In the genomic region with DNA sequence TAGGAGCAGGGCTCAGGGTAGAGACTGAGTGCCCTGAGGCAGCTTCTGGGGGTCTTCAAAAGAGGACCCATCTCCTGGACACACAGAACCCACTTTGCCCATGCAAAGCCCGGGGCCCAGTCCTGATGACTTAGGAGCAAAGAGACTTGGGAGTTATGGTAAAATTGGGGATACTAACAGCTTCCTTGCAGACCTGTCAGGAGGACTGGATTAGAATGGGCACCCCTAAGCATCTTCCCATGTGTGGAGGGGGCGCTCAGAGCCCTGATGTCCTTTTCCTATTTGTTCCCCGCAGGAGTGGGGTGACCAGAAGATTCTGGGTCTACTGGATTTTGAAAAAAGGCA, we compare ENCODE assay signal across 13 cellular contexts.
DNase-seq lines count a peak whose midpoint lies in the region; ATAC-seq and TF ChIP-seq lines count a peak whose summit lies in the region.
"Had no signal": no experiment of that assay in that cellular context is flagged by ENCODE, and none has a peak within 500 bp of the region (broad histone marks: within the 10 kb centered on the region; RNA-seq: fewer than 3 reads in every experiment).

No MANE protein-coding gene starts in this region.

- H3K27ac Mint-ChIP-seq in activated naive CD8-positive, alpha-beta T cell treated with anti-CD3 and anti-CD28 coated beads, Interleukin-2, amount 10 ng/mL, durations not matched to agents 7 days and 5 days: no peak overlapping the region
- no peak overlapping the region for H3K27ac Mint-ChIP-seq in activated naive CD8-positive, alpha-beta T cell treated with anti-CD3 and anti-CD28 coated beads, Interleukin-2, amount 50 U/mL, for 24 hours
- no peak overlapping the region for H3K27ac Mint-ChIP-seq in activated B cell treated with CpG ODN at 0.5 μM for 24 hours
- H3K27ac Mint-ChIP-seq: CD4-positive, CD25-positive, alpha-beta regulatory T cell had no signal

- no peak overlapping the region for H3K27ac ChIP-seq in testis
- H3K27ac ChIP-seq: A549, HL-60 had no signal

- WGBS in testis, 2 donors: 94 to 96% methylated on average over 3 of the region's 3 CpGs

- no peak overlapping the region for H3K4me3 ChIP-seq in testis
- H3K4me3 ChIP-seq: A549 had no signal

- H3K27me3 ChIP-seq in testis: no peaks in the 10 kb centered on the region

- no peak for ATAC-seq in activated naive CD8-positive, alpha-beta T cell treated with anti-CD3 and anti-CD28 coated beads, Interleukin-2, amount 10 ng/mL, durations not matched to agents 7 days and 5 days (ENCODE audit: low read depth)
- ATAC-seq in activated naive CD8-positive, alpha-beta T cell treated with anti-CD3 and anti-CD28 coated beads, Interleukin-2, amount 50 U/mL, for 24 hours: no peak
- no peak for ATAC-seq in activated B cell treated with CpG ODN at 0.5 μM for 24 hours (ENCODE audit: low read depth)
- no peak for ATAC-seq in sciatic nerve
- ATAC-seq: HCT116 had no signal

- TF ChIP-seq POLR2A in testis (IDR thresholded peaks at IDR 0.05): no peak

- no peaks in the 10 kb centered on the region for H3K36me3 Mint-ChIP-seq in activated naive CD8-positive, alpha-beta T cell treated with anti-CD3 and anti-CD28 coated beads, Interleukin-2, amount 10 ng/mL, durations not matched to agents 7 days and 5 days
- no peaks in the 10 kb centered on the region for H3K36me3 Mint-ChIP-seq in activated naive CD8-positive, alpha-beta T cell treated with anti-CD3 and anti-CD28 coated beads, Interleukin-2, amount 50 U/mL, for 24 hours (ENCODE audit: low read depth)
- no peaks in the 10 kb centered on the region for H3K36me3 Mint-ChIP-seq in activated B cell treated with CpG ODN at 0.5 μM for 24 hours (ENCODE audit: low read depth)
- H3K36me3 Mint-ChIP-seq: CD4-positive, CD25-positive, alpha-beta regulatory T cell had no signal

- POLR2A ChIA-PET in activated naive CD8-positive, alpha-beta T cell treated with anti-CD3 and anti-CD28 coated beads, Interleukin-2, amount 10 ng/mL, durations not matched to agents 7 days and 5 days (lab: Charles Lee): no interaction called here
- POLR2A ChIA-PET in activated B cell treated with CpG ODN at 0.5 μM for 24 hours (lab: Charles Lee): no interaction called here

- CTCF ChIA-PET in activated B cell treated with CpG ODN at 0.5 μM for 24 hours (lab: Charles Lee): no interaction called here

- peak; percentile 12 for DNase-seq in activated naive CD8-positive, alpha-beta T cell treated with anti-CD3 and anti-CD28 coated beads, Interleukin-2, amount 10 ng/mL, durations not matched to agents 7 days and 5 days
- DNase-seq in activated naive CD8-positive, alpha-beta T cell treated with anti-CD3 and anti-CD28 coated beads, Interleukin-2, amount 50 U/mL, for 24 hours: no peak
- DNase-seq in activated B cell treated with CpG ODN at 0.5 μM for 24 hours (peak; percentile 3), sciatic nerve (ENCODE audit: low spot score) (peak; percentile 14), testis (no peak)
- no peak for DNase-seq in stimulated activated CD4-positive, alpha-beta T cell treated with anti-CD3 and anti-CD28 coated beads, Interleukin-15, amount 100 ng/mL, for 24 hours
- no peak for DNase-seq in stimulated activated CD4-positive, alpha-beta T cell treated with anti-CD3 and anti-CD28 coated beads, Interleukin-4, amount 100 ng/mL, for 4 hours
- DNase-seq: CD4-positive, CD25-positive, alpha-beta regulatory T cell; DMS 273 treated with DMSO at 0.1 percent for 48 hours had no signal

- H3K27me3 Mint-ChIP-seq in activated naive CD8-positive, alpha-beta T cell treated with anti-CD3 and anti-CD28 coated beads, Interleukin-2, amount 10 ng/mL, durations not matched to agents 7 days and 5 days: peaks cover 51% of the 10 kb centered on the region
- H3K27me3 Mint-ChIP-seq in activated naive CD8-positive, alpha-beta T cell treated with anti-CD3 and anti-CD28 coated beads, Interleukin-2, amount 50 U/mL, for 24 hours: peaks cover 42% of the 10 kb centered on the region
- H3K27me3 Mint-ChIP-seq in activated B cell treated with CpG ODN at 0.5 μM for 24 hours: peaks cover 33% of the 10 kb centered on the region

- no peak overlapping the region for H3K4me3 Mint-ChIP-seq in activated naive CD8-positive, alpha-beta T cell treated with anti-CD3 and anti-CD28 coated beads, Interleukin-2, amount 10 ng/mL, durations not matched to agents 7 days and 5 days
- H3K4me3 Mint-ChIP-seq in activated naive CD8-positive, alpha-beta T cell treated with anti-CD3 and anti-CD28 coated beads, Interleukin-2, amount 50 U/mL, for 24 hours: no peak overlapping the region
- no peak overlapping the region for H3K4me3 Mint-ChIP-seq in activated B cell treated with CpG ODN at 0.5 μM for 24 hours
- H3K4me3 Mint-ChIP-seq: CD4-positive, CD25-positive, alpha-beta regulatory T cell had no signal

- intact Hi-C loops in activated B cell treated with CpG ODN at 0.5 μM for 24 hours (cut with micrococcal nuclease): no loop called here
- intact Hi-C loops in sciatic nerve (cut with DNase I): no loop called here
- intact Hi-C loops in testis (cut with DNase I; ENCODE audit: low total_unique reads): no loop called here

- no peaks in the 10 kb centered on the region for H3K4me1 Mint-ChIP-seq in activated naive CD8-positive, alpha-beta T cell treated with anti-CD3 and anti-CD28 coated beads, Interleukin-2, amount 10 ng/mL, durations not matched to agents 7 days and 5 days
- H3K4me1 Mint-ChIP-seq in activated naive CD8-positive, alpha-beta T cell treated with anti-CD3 and anti-CD28 coated beads, Interleukin-2, amount 50 U/mL, for 24 hours: no peaks in the 10 kb centered on the region
- H3K4me1 Mint-ChIP-seq in activated B cell treated with CpG ODN at 0.5 μM for 24 hours: no peaks in the 10 kb centered on the region

- TF ChIP-seq CTCF in activated B cell treated with CpG ODN at 0.5 μM for 24 hours (IDR thresholded peaks at IDR 0.05): no peak
- no peak for TF ChIP-seq CTCF in testis (IDR thresholded peaks at IDR 0.05)

- no peaks in the 10 kb centered on the region for H3K9me3 Mint-ChIP-seq in activated naive CD8-positive, alpha-beta T cell treated with anti-CD3 and anti-CD28 coated beads, Interleukin-2, amount 10 ng/mL, durations not matched to agents 7 days and 5 days
- H3K9me3 Mint-ChIP-seq in activated naive CD8-positive, alpha-beta T cell treated with anti-CD3 and anti-CD28 coated beads, Interleukin-2, amount 50 U/mL, for 24 hours: peaks cover 13% of the 10 kb centered on the region
- peaks cover 8% of the 10 kb centered on the region for H3K9me3 Mint-ChIP-seq in activated B cell treated with CpG ODN at 0.5 μM for 24 hours

- no peaks in the 10 kb centered on the region for H3K36me3 ChIP-seq in testis (ENCODE audit: low read depth, missing control alignments)
- H3K36me3 ChIP-seq: BE2C had no signal

- peaks cover 8% of the 10 kb centered on the region for H3K4me1 ChIP-seq in testis
- H3K4me1 ChIP-seq: A549 had no signal

- H3K9me3 ChIP-seq in testis: no peaks in the 10 kb centered on the region
- H3K9me3 ChIP-seq: BE2C had no signal

Comparison
In these comparisons a context has a peak if more than half of its experiments do, and no peak if none do; other contexts are left out.
1. DNase-seq: peak in activated naive CD8-positive, alpha-beta T cell treated with anti-CD3 and anti-CD28 coated beads, Interleukin-2, amount 10 ng/mL, durations not matched to agents 7 days and 5 days (single experiment), activated B cell treated with CpG ODN at 0.5 μM for 24 hours (single experiment) and sciatic nerve (single experiment); none in activated naive CD8-positive, alpha-beta T cell treated with anti-CD3 and anti-CD28 coated beads, Interleukin-2, amount 50 U/mL, for 24 hours (single experiment), stimulated activated CD4-positive, alpha-beta T cell treated with anti-CD3 and anti-CD28 coated beads, Interleukin-15, amount 100 ng/mL, for 24 hours (single experiment), testis (single experiment) and stimulated activated CD4-positive, alpha-beta T cell treated with anti-CD3 and anti-CD28 coated beads, Interleukin-4, amount 100 ng/mL, for 4 hours (0 of 2).